15 cellular contexts compared by ENCODE assay signal in the genomic region with DNA sequence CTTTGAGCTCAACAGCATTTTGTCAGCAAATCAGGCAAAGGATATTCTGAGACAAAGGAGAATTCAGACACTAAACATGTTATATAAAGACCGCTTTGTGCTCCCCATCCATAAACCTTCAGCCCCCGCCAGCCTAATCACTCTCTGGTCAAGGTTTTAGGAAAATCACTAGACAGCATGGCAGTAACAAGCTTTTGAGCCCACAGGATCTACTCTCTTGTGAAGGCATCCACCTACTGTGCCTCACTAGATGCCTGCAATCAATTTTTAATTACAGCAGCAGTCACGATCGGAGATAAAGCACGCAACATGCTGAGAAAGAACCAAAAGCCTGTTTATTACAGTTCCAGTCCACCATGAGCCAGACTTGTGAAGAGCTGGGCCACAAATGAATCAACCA. TPM values are rescaled to one million over a fixed set of nuclear protein-coding genes. Genes with fewer than 3 reads are reported as not detected.
"Had no signal": no experiment of that assay in that cellular context is flagged by ENCODE, and none has a peak within 500 bp of the region (broad histone marks: within the 10 kb centered on the region; RNA-seq: fewer than 3 reads in every experiment).

No MANE protein-coding gene starts in this region.

- H3K27me3 ChIP-seq: sigmoid colon, suprapubic skin had no signal

- H3K27ac ChIP-seq: coronary artery, epithelial cell of prostate, psoas muscle, sigmoid colon, suprapubic skin had no signal

- H3K9me3 ChIP-seq: mucosa of descending colon, psoas muscle, sigmoid colon, suprapubic skin had no signal

- H3K4me1 ChIP-seq: psoas muscle, suprapubic skin had no signal

- DNase-seq: activated CD4-positive, alpha-beta memory T cell treated with anti-CD3 and anti-CD28 coated beads, Interleukin-2, amount 10 ng/mL, durations not matched to agents 7 days and 5 days; activated naive CD4-positive, alpha-beta T cell; effector CD8-positive, alpha-beta T cell; kidney glomerular epithelial cell; mucosa of descending colon; naive thymus-derived CD8-positive, alpha-beta T cell; psoas muscle; sigmoid colon; stimulated activated CD4-positive, alpha-beta T cell treated with anti-CD3 and anti-CD28 coated beads, Interleukin-2, amount 100 ng/mL, for 24 hours; stimulated activated naive CD4-positive, alpha-beta T cell; SW 1271 had no signal

- ATAC-seq: mucosa of descending colon; naive thymus-derived CD8-positive, alpha-beta T cell; psoas muscle had no signal

- H3K4me3 ChIP-seq: coronary artery, lung, mucosa of descending colon, psoas muscle, sigmoid colon, suprapubic skin had no signal

- H3K36me3 ChIP-seq: sigmoid colon, suprapubic skin had no signal

RNA-seq across cellular contexts. Expression of a gene that starts 19.1 kb away (rescaled TPM):
- total RNA-seq: activated CD4-positive, alpha-beta memory T cell treated with anti-CD3 and anti-CD28 coated beads, Interleukin-2, amount 10 ng/mL, durations not matched to agents 7 days and 5 days; naive thymus-derived CD8-positive, alpha-beta T cell had no signal
